8 cellular contexts compared by ENCODE assay signal in the genomic region with DNA sequence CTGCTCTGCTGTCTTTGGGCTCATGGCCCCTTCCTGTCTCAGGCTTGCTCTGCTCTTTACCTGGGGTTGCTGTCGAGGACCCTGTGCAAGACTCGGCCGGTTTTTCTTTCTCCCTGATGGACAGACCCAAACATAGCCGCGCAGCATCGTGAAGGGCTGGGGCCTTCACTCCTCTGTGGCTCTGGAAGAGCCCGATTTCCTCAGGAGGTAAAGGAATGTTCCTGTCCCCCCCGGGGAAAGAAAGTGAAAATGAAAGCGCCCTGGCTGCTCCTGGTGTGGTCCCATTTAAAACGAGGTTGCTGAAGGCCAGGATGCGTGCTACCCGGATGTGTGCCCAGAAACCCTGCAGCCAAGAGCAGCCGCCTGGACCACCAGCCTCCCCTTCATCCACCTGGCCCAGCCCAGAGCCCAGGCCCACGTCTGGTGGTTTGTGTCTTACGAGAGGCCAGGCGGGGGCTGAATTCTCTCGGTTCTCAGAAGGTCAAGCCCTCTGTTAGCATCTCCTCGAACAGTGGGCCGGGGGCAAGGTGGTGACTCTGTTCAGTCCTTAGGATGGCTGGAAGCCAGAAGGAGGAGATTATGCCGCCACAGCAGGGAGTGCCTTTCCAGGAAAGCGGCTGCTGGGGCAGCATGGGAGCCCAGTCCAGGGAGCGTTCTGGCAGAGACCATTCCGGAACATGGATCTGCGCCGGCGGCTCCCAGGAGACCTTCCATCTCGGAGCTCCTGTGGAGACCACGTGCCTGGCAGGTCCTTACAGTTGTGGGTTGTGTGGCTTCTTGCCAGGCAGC. TPM values are rescaled to one million over a fixed set of nuclear protein-coding genes. Genes with fewer than 3 reads are reported as not detected.
DNase-seq lines count a peak whose midpoint lies in the region; ATAC-seq and TF ChIP-seq lines count a peak whose summit lies in the region.

No MANE protein-coding gene starts in this region.

- ATAC-seq in HG03565 (IDR thresholded peaks at IDR 0.05; ENCODE audit: unreplicated experiment) (no peak), HG03521 (IDR thresholded peaks at IDR 0.05; ENCODE audit: unreplicated experiment) (no peak)

- H3K36me3 ChIP-seq in adrenal gland (replicated peaks in 1 of 2) (peaks cover 0 to 4% of the 10 kb centered on the region in 2 donors), skeletal muscle tissue (ENCODE audit: control insufficient read depth in 3 of 3, insufficient read depth in 3 of 3, low read length in 3 of 3) (peaks cover 8% of the 10 kb centered on the region in 3 donors)

- WGBS in adrenal gland, 4 donors, result 31 to 41% (median 33%) methylated on average over 20 to 28 of the region's 28 CpGs

- H3K4me1 ChIP-seq in adrenal gland (replicated peaks in 1 of 2) (peaks cover 15 to 33% of the 10 kb centered on the region in 2 donors), skeletal muscle tissue (ENCODE audit: control insufficient read depth in 3 of 3, insufficient read depth in 3 of 3, low read length in 3 of 3) (peaks cover 38 to 54% (median 42%) of the 10 kb centered on the region in 3 donors)

- intact Hi-C loops in adrenal gland (cut with DNase I), result no loop called here

- DNase-seq in D341Med (ENCODE audit: low spot score), result peak; percentile 67
- DNase-seq in LNCaP clone FGC (ENCODE audit: low read depth), result peak; percentile 75
- DNase-seq in adrenal gland, result peak in 6 of 7 donors; percentile 45 to 72 (median 56)
- no peak for DNase-seq in pons (ENCODE audit: low spot score)

- TF ChIP-seq CTCF in LNCaP clone FGC (IDR thresholded peaks at IDR 0.05; ENCODE audit: control insufficient read depth, extremely low read depth, insufficient read depth) (no peak), adrenal gland (IDR thresholded peaks at IDR 0.05) (no peak)

- H3K27me3 ChIP-seq in adrenal gland (no peaks in the 10 kb centered on the region), skeletal muscle tissue (ENCODE audit: control insufficient read depth in 3 of 3, insufficient read depth in 3 of 3, low read length in 3 of 3) (no peaks in the 10 kb centered on the region)

- peak overlapping the region; percentile 92 to 99 (median 95) for H3K9ac ChIP-seq in skeletal muscle tissue (ENCODE audit: low read depth in 1 of 3, low read length in 3 of 3)

- TF ChIP-seq POLR2A in adrenal gland (IDR thresholded peaks at IDR 0.05), result no peak

- peak overlapping the region; percentile 92 to 99 (median 98) for H3K27ac ChIP-seq in adrenal gland
- H3K27ac ChIP-seq in skeletal muscle tissue (ENCODE audit: low read depth, low read length), result peak overlapping the region; percentile 96

- H3K9me3 ChIP-seq in adrenal gland (replicated peaks in 1 of 3) (no peaks in the 10 kb centered on the region), skeletal muscle tissue (ENCODE audit: control insufficient read depth in 3 of 3, low read length in 3 of 3) (no peaks in the 10 kb centered on the region)

- H3K4me3 ChIP-seq in LNCaP clone FGC (ENCODE audit: low read depth, low read length) (peak overlapping the region; percentile 98), adrenal gland (peak overlapping the region; percentile 73 to 94 (median 82)), iPS-11a (ENCODE audit: low read depth, low read length) (peak overlapping the region; percentile 82), skeletal muscle tissue (ENCODE audit: low read length in 3 of 3) (peak overlapping the region; percentile 88 to 94 (median 94))

RNA-seq across cellular contexts. Expression of a gene that starts 1.2 kb away (rescaled TPM):
- total RNA-seq in adrenal gland, result 100 to 1,000 TPM; 162 to 427 (median 236) TPM
- polyA plus RNA-seq in adrenal gland, result 100 to 1,000 TPM in 2 of 3 donors, 10 to 100 TPM in 1; 42.3 to 414 (median 388) TPM
- 165 TPM for total RNA-seq in skeletal muscle tissue

RNA-seq across cellular contexts. Expression of a gene that starts 8.5 kb away (rescaled TPM):
- total RNA-seq in adrenal gland (1 to 10 TPM in 7 of 8 donors, under 1 TPM in 1; 0.87 to 4.1 (median 1.3) TPM), skeletal muscle tissue (1.6 TPM)
- polyA plus RNA-seq in adrenal gland, result 1 to 10 TPM in 2 of 3 donors, under 1 TPM in 1; 0.05 to 2.1 (median 1.8) TPM

RNA-seq across cellular contexts. Expression of a gene that starts 24.3 kb away (rescaled TPM):
- total RNA-seq in adrenal gland (10 to 100 TPM; 10.7 to 40.6 (median 17.8) TPM), skeletal muscle tissue (3.1 TPM)
- polyA plus RNA-seq in adrenal gland, result 1 to 10 TPM; 1.4 to 3.8 (median 2.9) TPM

RNA-seq across cellular contexts. Expression of a gene that starts 32.2 kb away (rescaled TPM):
- total RNA-seq in adrenal gland, result 100 to 1,000 TPM in 2 of 8 donors, 10 to 100 TPM in 6; 56.4 to 120 (median 70.8) TPM
- 100 to 1,000 TPM in 2 of 3 donors, 10 to 100 TPM in 1; 25.1 to 309 (median 303) TPM for polyA plus RNA-seq in adrenal gland
- 38.1 TPM for total RNA-seq in skeletal muscle tissue

RNA-seq across cellular contexts. Expression of a gene that starts 38.2 kb away (rescaled TPM):
- total RNA-seq in adrenal gland (10 to 100 TPM in 6 of 8 donors, 1 to 10 TPM in 2; 8.0 to 24.8 (median 15.4) TPM), skeletal muscle tissue (4.7 TPM)
- 10 to 100 TPM in 2 of 3 donors, 1 to 10 TPM in 1; 5.0 to 42.0 (median 36.0) TPM for polyA plus RNA-seq in adrenal gland
